Comparison of ENCODE assay signal across 17 cellular contexts in genomic region chr1:95730986-95731385, GRCh38.
"Had no signal": no experiment of that assay in that cellular context is flagged by ENCODE, and none has a peak within 500 bp of the region (broad histone marks: within the 10 kb centered on the region; RNA-seq: fewer than 3 reads in every experiment).

No MANE protein-coding gene starts in this region.

- H3K4me1 Mint-ChIP-seq: activated CD4-positive, alpha-beta T cell treated with anti-CD3 and anti-CD28 coated beads, Interleukin-2, amount 10 ng/mL, durations not matched to agents 7 days and 5 days; memory B cell; stimulated activated naive CD8-positive, alpha-beta T cell treated with anti-CD3 and anti-CD28 coated beads, Interleukin-15, amount 100 ng/mL, for 72 hours; T-helper 17 cell had no signal

- H3K36me3 ChIP-seq: adrenal gland, gastroesophageal sphincter, left lung, thoracic aorta had no signal

- H2AFZ ChIP-seq: parathyroid adenoma had no signal

- H3K9me3 ChIP-seq: adrenal gland, gastroesophageal sphincter, thoracic aorta had no signal

- H3K27me3 ChIP-seq: adrenal gland, gastroesophageal sphincter, left lung had no signal

- H3K79me2 ChIP-seq: parathyroid adenoma had no signal

- H3K4me3 Mint-ChIP-seq: activated CD4-positive, alpha-beta T cell treated with anti-CD3 and anti-CD28 coated beads, Interleukin-2, amount 10 ng/mL, durations not matched to agents 7 days and 5 days; memory B cell; stimulated activated naive CD8-positive, alpha-beta T cell treated with anti-CD3 and anti-CD28 coated beads, Interleukin-15, amount 100 ng/mL, for 72 hours; T-helper 17 cell had no signal

- H3K4me3 ChIP-seq: adrenal gland, dorsolateral prefrontal cortex, gastroesophageal sphincter, left lung, thoracic aorta had no signal

- H3K4me1 ChIP-seq: adrenal gland, left lung, parathyroid adenoma had no signal

- H3K9ac ChIP-seq: parathyroid adenoma had no signal

- H3K27me3 Mint-ChIP-seq: activated CD4-positive, alpha-beta T cell treated with anti-CD3 and anti-CD28 coated beads, Interleukin-2, amount 10 ng/mL, durations not matched to agents 7 days and 5 days; memory B cell; stimulated activated naive CD8-positive, alpha-beta T cell treated with anti-CD3 and anti-CD28 coated beads, Interleukin-15, amount 100 ng/mL, for 72 hours; T-helper 17 cell had no signal

- H3K27ac ChIP-seq: adrenal gland, dorsolateral prefrontal cortex, gastroesophageal sphincter, left lung, parathyroid adenoma, thoracic aorta had no signal

- DNase-seq: activated CD4-positive, alpha-beta T cell treated with anti-CD3 and anti-CD28 coated beads, Interleukin-2, amount 10 ng/mL, durations not matched to agents 7 days and 5 days; activated CD4-positive, CD25-positive, alpha-beta regulatory T cell; activated CD8-positive, alpha-beta memory T cell treated with anti-CD3 and anti-CD28 coated beads for 24 hours; activated naive CD4-positive, alpha-beta T cell treated with anti-CD3 and anti-CD28 coated beads, Interleukin-2, amount 50 U/mL, for 16 hours; adrenal gland; dorsolateral prefrontal cortex; islet precursor cell; left lung; stimulated activated CD4-positive, alpha-beta T cell treated with anti-CD3 and anti-CD28 coated beads, Interleukin-15, amount 100 ng/mL, for 24 hours; stimulated activated CD4-positive, alpha-beta T cell treated with anti-CD3 and anti-CD28 coated beads, Interleukin-4, amount 100 ng/mL, for 24 hours; stimulated activated naive CD8-positive, alpha-beta T cell treated with anti-CD3 and anti-CD28 coated beads, Interleukin-15, amount 100 ng/mL, for 72 hours; T-helper 17 cell had no signal

- ATAC-seq: gastroesophageal sphincter; left lung; stimulated activated naive CD8-positive, alpha-beta T cell treated with anti-CD3 and anti-CD28 coated beads, Interleukin-15, amount 100 ng/mL, for 72 hours; T-helper 17 cell had no signal

- H3K36me3 Mint-ChIP-seq: memory B cell had no signal

- H3K27ac Mint-ChIP-seq: activated CD4-positive, alpha-beta T cell treated with anti-CD3 and anti-CD28 coated beads, Interleukin-2, amount 10 ng/mL, durations not matched to agents 7 days and 5 days; activated T-helper 2 cell treated with anti-CD3 and anti-CD28 coated beads, Interferon-gamma antibody, Interleukin-2, Interleukin-4, amounts not matched to agents 10 μg/mL and 5 μg/mL and 100 μg/mL, durations not matched to agents 14 hours and 24 hours and 36 hours; memory B cell; stimulated activated naive CD8-positive, alpha-beta T cell treated with anti-CD3 and anti-CD28 coated beads, Interleukin-15, amount 100 ng/mL, for 72 hours; T-helper 17 cell had no signal
